In genomic region chr10:120514035-120514620, GRCh38 we compare ENCODE assay signal across 10 cellular contexts. TPM values are rescaled to one million over a fixed set of nuclear protein-coding genes. Genes with fewer than 3 reads are reported as not detected.
DNase-seq lines count a peak whose midpoint lies in the region; ATAC-seq, FAIRE-seq and TF ChIP-seq lines count a peak whose summit lies in the region.
"Had no signal": no experiment of that assay in that cellular context is flagged by ENCODE, and none has a peak within 500 bp of the region (broad histone marks: within the 10 kb centered on the region; RNA-seq: fewer than 3 reads in every experiment).

No MANE protein-coding gene starts in this region.

- peaks cover 0 to 4% (median 0%) of the 10 kb centered on the region in 3 donors for H3K27me3 ChIP-seq in stomach
- no peaks in the 10 kb centered on the region for H3K27me3 ChIP-seq in CD4-positive, alpha-beta T cell (ENCODE audit: control insufficient read depth, insufficient read depth, low read length)

- H3K36me3 Mint-ChIP-seq in CD4-positive, alpha-beta T cell (ENCODE audit: low read depth): no peaks in the 10 kb centered on the region

- H3K27ac ChIP-seq in stomach: no peak overlapping the region
- H3K27ac ChIP-seq in CD4-positive, alpha-beta T cell (ENCODE audit: low read depth, low read length): no peak overlapping the region
- no peak overlapping the region for H3K27ac ChIP-seq in kidney (ENCODE audit: low read depth in 2 of 2, low read length in 2 of 2)

- TF ChIP-seq CTCF in stomach (IDR thresholded peaks at IDR 0.05) (no peak), kidney (IDR thresholded peaks at IDR 0.05; ENCODE audit: borderline replicate concordance, extremely low read depth, insufficient read depth) (no peak)
- TF ChIP-seq CTCF in CD4-positive, alpha-beta T cell (IDR thresholded peaks at IDR 0.05): no peak

- H3K9me3 ChIP-seq in stomach: no peaks in the 10 kb centered on the region
- no peaks in the 10 kb centered on the region for H3K9me3 ChIP-seq in CD4-positive, alpha-beta T cell (ENCODE audit: control insufficient read depth, low read length)
- H3K9me3 ChIP-seq in kidney (ENCODE audit: control insufficient read depth in 1 of 2, low read length in 2 of 2): no peaks in the 10 kb centered on the region

- FAIRE-seq in kidney (lab: Jason Lieb, UNC): no peak
- FAIRE-seq: GM12891 had no signal

- no peak overlapping the region for H3K4me3 Mint-ChIP-seq in CD4-positive, alpha-beta T cell
- H3K4me3 Mint-ChIP-seq: activated B cell treated with CpG ODN at 0.5 μM for 24 hours had no signal

- 35 to 40% (median 37%) methylated on average over 11 of the region's 11 CpGs for WGBS in stomach, 5 donors

- no peak overlapping the region for H3K4me3 ChIP-seq in Jurkat, Clone E6-1 (ENCODE audit: low read length)
- H3K4me3 ChIP-seq in stomach: no peak overlapping the region
- H3K4me3 ChIP-seq in kidney (ENCODE audit: low read length in 2 of 2): no peak overlapping the region

- no peak for TF ChIP-seq EP300 in stomach (IDR thresholded peaks at IDR 0.05)

- no peaks in the 10 kb centered on the region for H3K4me1 Mint-ChIP-seq in CD4-positive, alpha-beta T cell (ENCODE audit: low read depth)
- H3K4me1 Mint-ChIP-seq: activated B cell treated with CpG ODN at 0.5 μM for 24 hours had no signal

- no peak for ATAC-seq in CD4-positive, alpha-beta T cell (ENCODE audit: poor library complexity)
- no peak for ATAC-seq in HG03175 (IDR thresholded peaks at IDR 0.05; ENCODE audit: unreplicated experiment)

- H3K4me1 ChIP-seq in stomach: no peaks in the 10 kb centered on the region
- no peaks in the 10 kb centered on the region for H3K4me1 ChIP-seq in kidney (ENCODE audit: control insufficient read depth in 1 of 2, insufficient read depth in 1 of 2, low read depth in 1 of 2, low read length in 2 of 2)

- H3K36me3 ChIP-seq in stomach: no peaks in the 10 kb centered on the region
- H3K36me3 ChIP-seq in kidney (ENCODE audit: control insufficient read depth in 1 of 2, insufficient read depth in 2 of 2, low read length in 2 of 2): no peaks in the 10 kb centered on the region

- TF ChIP-seq POLR2A in stomach (IDR thresholded peaks at IDR 0.05): no peak

- CTCF ChIA-PET in CD4-positive, alpha-beta T cell (lab: Charles Lee): no interaction called here

- DNase-seq in D341Med (ENCODE audit: low spot score) (peak; percentile 22), kidney tubule cell (ENCODE audit: low spot score) (peak; percentile 37), stomach (no peak), kidney (no peak)
- DNase-seq in Jurkat, Clone E6-1 (ENCODE audit: low read depth, low spot score): peak; percentile 55
- peak; percentile 8 to 17 for DNase-seq in activated CD4-positive, alpha-beta T cell treated with anti-CD3 and anti-CD28 coated beads, Interleukin-2, amount 50 U/mL, for 48 hours
- no peak for DNase-seq in CD4-positive, alpha-beta T cell
- DNase-seq: activated B cell treated with CpG ODN at 0.5 μM for 24 hours had no signal

- H3K27me3 Mint-ChIP-seq in CD4-positive, alpha-beta T cell: no peaks in the 10 kb centered on the region

- intact Hi-C loops in stomach (cut with DNase I; ENCODE audit: low total_unique reads) (no loop called here), kidney (cut with DNase I) (no loop called here)
- intact Hi-C loops in CD4-positive, alpha-beta T cell (cut with DNase I, micrococcal nuclease): no loop called here

- H3K9ac ChIP-seq in kidney (ENCODE audit: low read length in 2 of 2): no peak overlapping the region

- POLR2A ChIA-PET in CD4-positive, alpha-beta T cell (lab: Charles Lee): no interaction called here

- H3K27ac Mint-ChIP-seq in CD4-positive, alpha-beta T cell: no peak overlapping the region
- H3K27ac Mint-ChIP-seq: activated B cell treated with CpG ODN at 0.5 μM for 24 hours had no signal

- H3K9me3 Mint-ChIP-seq in CD4-positive, alpha-beta T cell: no peaks in the 10 kb centered on the region
- H3K9me3 Mint-ChIP-seq: activated B cell treated with CpG ODN at 0.5 μM for 24 hours had no signal

RNA-seq across cellular contexts. Expression of gene PLPP4, which starts 57.1 kb away (rescaled TPM):
- polyA plus RNA-seq in Jurkat, Clone E6-1 (2012; ENCODE audit: insufficient read depth, insufficient read length): not detected
- total RNA-seq in stomach (not detected), kidney (6.4 TPM)
- polyA plus RNA-seq in stomach (not detected), kidney (ENCODE audit: insufficient read depth, low read depth, low replicate concordance) (11.2 TPM)
- not detected for total RNA-seq in CD4-positive, alpha-beta T cell
- total RNA-seq: activated B cell treated with CpG ODN at 0.5 μM for 24 hours had no signal

Comparison
In these comparisons a context has a peak if more than half of its experiments do, and no peak if none do; other contexts are left out.
1. DNase-seq: peak in D341Med (single experiment), Jurkat, Clone E6-1 (single experiment), activated CD4-positive, alpha-beta T cell treated with anti-CD3 and anti-CD28 coated beads, Interleukin-2, amount 50 U/mL, for 48 hours (2 of 2) and kidney tubule cell (single experiment); none in stomach (single experiment), CD4-positive, alpha-beta T cell (0 of 10) and kidney (single experiment).